1 cellular context compared by ENCODE assay signal in the genomic region with DNA sequence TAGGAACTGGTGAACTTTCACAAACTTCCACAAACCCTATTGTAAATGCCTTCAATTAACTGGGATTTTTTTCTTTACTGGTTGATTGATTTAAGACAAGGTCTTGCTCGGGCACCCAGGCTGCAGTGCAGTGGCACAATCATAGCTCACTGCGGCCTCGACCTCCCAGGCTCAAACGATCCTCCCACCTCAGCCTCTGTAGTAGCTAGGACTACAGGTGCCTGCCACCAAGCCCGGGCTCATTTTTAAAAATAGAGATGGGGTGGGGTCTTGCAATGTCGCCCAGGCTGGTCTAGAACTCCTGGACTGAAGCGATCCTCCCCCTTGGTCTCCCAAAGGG.
TF ChIP-seq lines count a peak whose summit lies in the region.

No MANE protein-coding gene starts in this region.

TF ChIP-seq in H1, 55 proteins besides CTCF, POLR2A, EP300 and RAD21 (continued from another document):
- TF ChIP-seq FOSL1 (IDR thresholded peaks at IDR 0.05; ENCODE audit: insufficient read depth, low read depth, low read length): no peak
- TF ChIP-seq CTBP2 (IDR thresholded peaks at IDR 0.05; ENCODE audit: borderline replicate concordance, insufficient read depth, insufficient read length, low read length): no peak
